25 cellular contexts compared by ENCODE assay signal in the genomic region with DNA sequence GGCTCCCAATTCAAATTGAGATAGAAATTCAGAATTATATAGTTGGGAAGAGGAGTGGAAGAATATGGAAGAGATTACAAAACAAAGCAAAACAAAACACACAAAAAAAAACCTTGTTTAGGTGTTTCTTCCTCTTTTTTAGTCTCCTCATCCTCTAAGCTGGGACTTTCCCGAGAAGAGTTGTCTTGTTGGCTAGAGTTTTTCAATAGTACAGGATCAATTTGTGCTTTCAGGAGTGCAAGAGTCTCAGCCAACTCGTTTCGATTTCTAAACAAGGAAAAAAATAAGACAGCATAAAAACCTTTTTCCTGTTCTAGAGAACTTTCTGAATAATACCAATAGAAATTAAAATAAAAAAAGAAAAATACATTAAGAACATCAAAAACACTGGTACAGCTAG.
DNase-seq lines count a peak whose midpoint lies in the region; ATAC-seq, FAIRE-seq and TF ChIP-seq lines count a peak whose summit lies in the region.
"Had no signal": no experiment of that assay in that cellular context is flagged by ENCODE, and none has a peak within 500 bp of the region (broad histone marks: within the 10 kb centered on the region; RNA-seq: fewer than 3 reads in every experiment).

No MANE protein-coding gene starts in this region.

- CTCF ChIA-PET in activated CD8-positive, alpha-beta T cell treated with anti-CD3 and anti-CD28 coated beads, Interleukin-2, amount 10 ng/mL, durations not matched to agents 7 days and 5 days (lab: Charles Lee): interaction anchor here (1.1 kb wide), 1 partner anchor 64 kb away, joined by 3 read pairs; no protein-coding TSS in a partner anchor

- no peaks in the 10 kb centered on the region for H3K27me3 Mint-ChIP-seq in memory B cell
- no peaks in the 10 kb centered on the region for H3K27me3 Mint-ChIP-seq in activated CD8-positive, alpha-beta T cell treated with anti-CD3 and anti-CD28 coated beads, Interleukin-2, amount 10 ng/mL, durations not matched to agents 7 days and 5 days (ENCODE audit: low read depth)
- H3K27me3 Mint-ChIP-seq: activated naive CD8-positive, alpha-beta T cell treated with anti-CD3 and anti-CD28 coated beads, Interleukin-2, amount 50 U/mL, for 24 hours; brain; CD4-positive, alpha-beta T cell; effector memory CD8-positive, alpha-beta T cell had no signal

- no peaks in the 10 kb centered on the region for H3K27me3 ChIP-seq in pancreas
- H3K27me3 ChIP-seq: gastroesophageal sphincter, MG63, thyroid gland had no signal

- no peak for DNase-seq in memory B cell (ENCODE audit: low spot score in 2 of 2)
- DNase-seq in AG08395 (ENCODE audit: low spot score): no peak
- DNase-seq in activated CD8-positive, alpha-beta T cell treated with anti-CD3 and anti-CD28 coated beads, Interleukin-2, amount 10 ng/mL, durations not matched to agents 7 days and 5 days: no peak
- no peak for DNase-seq in pancreas
- no peak for DNase-seq in stimulated activated naive CD4-positive, alpha-beta T cell treated with Interleukin-2 at 50 U/mL for 16 hours (lab: John Stamatoyannopoulos, UW)
- DNase-seq: activated CD4-positive, alpha-beta T cell treated with anti-CD3 and anti-CD28 coated beads, Interleukin-2, amount 50 U/mL, for 4 hours; activated CD8-positive, alpha-beta memory T cell treated with anti-CD3 and anti-CD28 coated beads, Interleukin-2, amount 50 U/mL, for 48 hours; activated effector memory CD4-positive, alpha-beta T cell treated with anti-CD3 and anti-CD28 coated beads, Interleukin-2, amount 50 U/mL, for 16 hours; activated naive CD8-positive, alpha-beta T cell treated with anti-CD3 and anti-CD28 coated beads, Interleukin-2, amount 50 U/mL, for 24 hours; CD4-positive, alpha-beta T cell; DMS 273 treated with DMSO at 0.1 percent for 48 hours; effector memory CD8-positive, alpha-beta T cell; mammary epithelial cell; MG63; NCI-H1436 treated with DMSO at 0.1 percent for 48 hours; NCI-H526; stimulated activated CD4-positive, alpha-beta T cell treated with anti-CD3 and anti-CD28 coated beads, Interleukin-2, amount 100 ng/mL, for 48 hours; stimulated activated naive CD8-positive, alpha-beta T cell treated with anti-CD3 and anti-CD28 coated beads, Interleukin-15, Interleukin-2, amounts not matched to agents 100 U/mL and 50 U/mL, for 24 hours; thyroid gland had no signal

- no peak overlapping the region for H3K27ac ChIP-seq in pancreas
- H3K27ac ChIP-seq: gastroesophageal sphincter, thyroid gland had no signal

- peaks cover 0 to 14% (median 0%) of the 10 kb centered on the region in 3 donors for H3K36me3 ChIP-seq in pancreas

- H3K4me3 ChIP-seq in pancreas: no peak overlapping the region
- H3K4me3 ChIP-seq: gastroesophageal sphincter, MG63, thyroid gland had no signal

- no peaks in the 10 kb centered on the region for H3K9me3 ChIP-seq in pancreas
- H3K9me3 ChIP-seq: thyroid gland had no signal

- POLR2A ChIA-PET in activated CD8-positive, alpha-beta T cell treated with anti-CD3 and anti-CD28 coated beads, Interleukin-2, amount 10 ng/mL, durations not matched to agents 7 days and 5 days (lab: Charles Lee): no interaction called here

- H3K9me3 Mint-ChIP-seq in memory B cell: no peaks in the 10 kb centered on the region
- H3K9me3 Mint-ChIP-seq in activated CD8-positive, alpha-beta T cell treated with anti-CD3 and anti-CD28 coated beads, Interleukin-2, amount 10 ng/mL, durations not matched to agents 7 days and 5 days (ENCODE audit: insufficient read depth): peaks cover 4% of the 10 kb centered on the region
- H3K9me3 Mint-ChIP-seq: CD4-positive, alpha-beta T cell had no signal

- TF ChIP-seq CTCF in pancreas (IDR thresholded peaks at IDR 0.05): no peak

- no peak overlapping the region for H3K4me3 Mint-ChIP-seq in memory B cell
- no peak overlapping the region for H3K4me3 Mint-ChIP-seq in activated CD8-positive, alpha-beta T cell treated with anti-CD3 and anti-CD28 coated beads, Interleukin-2, amount 10 ng/mL, durations not matched to agents 7 days and 5 days
- H3K4me3 Mint-ChIP-seq: activated naive CD8-positive, alpha-beta T cell treated with anti-CD3 and anti-CD28 coated beads, Interleukin-2, amount 50 U/mL, for 24 hours; CD4-positive, alpha-beta T cell; effector memory CD8-positive, alpha-beta T cell had no signal

- ATAC-seq in GM18519 (IDR thresholded peaks at IDR 0.05; ENCODE audit: low FRiP score, unreplicated experiment) (peak; percentile 43), GM21723 (IDR thresholded peaks at IDR 0.05; ENCODE audit: unreplicated experiment) (peak; percentile 63), HG03108 (IDR thresholded peaks at IDR 0.05; ENCODE audit: unreplicated experiment) (peak; percentile 57), memory B cell (ENCODE audit: low read depth) (peak; percentile 82), pancreas (no peak)
- ATAC-seq in activated CD8-positive, alpha-beta T cell treated with anti-CD3 and anti-CD28 coated beads, Interleukin-2, amount 10 ng/mL, durations not matched to agents 7 days and 5 days: no peak
- ATAC-seq: activated naive CD8-positive, alpha-beta T cell treated with anti-CD3 and anti-CD28 coated beads, Interleukin-2, amount 50 U/mL, for 24 hours; effector memory CD8-positive, alpha-beta T cell; gastroesophageal sphincter; SK-N-SH treated with all-trans-retinoic acid at 6 μM for 48 hours; stimulated activated naive CD8-positive, alpha-beta T cell treated with anti-CD3 and anti-CD28 coated beads, Interleukin-15, Interleukin-2, amounts not matched to agents 100 U/mL and 50 U/mL, for 24 hours had no signal

- FAIRE-seq in pancreas (lab: Jason Lieb, UNC): no peak

- H3K27ac Mint-ChIP-seq in memory B cell: peak overlapping the region; percentile 36
- H3K27ac Mint-ChIP-seq in activated CD8-positive, alpha-beta T cell treated with anti-CD3 and anti-CD28 coated beads, Interleukin-2, amount 10 ng/mL, durations not matched to agents 7 days and 5 days: no peak overlapping the region
- H3K27ac Mint-ChIP-seq: activated naive CD8-positive, alpha-beta T cell treated with anti-CD3 and anti-CD28 coated beads, Interleukin-2, amount 50 U/mL, for 24 hours; CD4-positive, alpha-beta T cell had no signal

- 70% methylated on average over 3 of the region's 3 CpGs for WGBS in pancreas, 2 donors

- peaks cover 24% of the 10 kb centered on the region for H3K36me3 Mint-ChIP-seq in memory B cell
- peaks cover 28% of the 10 kb centered on the region for H3K36me3 Mint-ChIP-seq in activated CD8-positive, alpha-beta T cell treated with anti-CD3 and anti-CD28 coated beads, Interleukin-2, amount 10 ng/mL, durations not matched to agents 7 days and 5 days (ENCODE audit: low read depth)

- intact Hi-C loops in pancreas (cut with DNase I): no loop called here

- H3K4me1 ChIP-seq in pancreas: no peaks in the 10 kb centered on the region
- H3K4me1 ChIP-seq: thyroid gland had no signal

- H3K4me1 Mint-ChIP-seq in memory B cell: peaks cover 21% of the 10 kb centered on the region
- H3K4me1 Mint-ChIP-seq in activated CD8-positive, alpha-beta T cell treated with anti-CD3 and anti-CD28 coated beads, Interleukin-2, amount 10 ng/mL, durations not matched to agents 7 days and 5 days (ENCODE audit: low read depth): no peaks in the 10 kb centered on the region

Comparison
In these comparisons a context has a peak if more than half of its experiments do, and no peak if none do; other contexts are left out.
1. ATAC-seq: peak in GM18519 (single experiment), GM21723 (single experiment), HG03108 (single experiment) and memory B cell (single experiment); none in activated CD8-positive, alpha-beta T cell treated with anti-CD3 and anti-CD28 coated beads, Interleukin-2, amount 10 ng/mL, durations not matched to agents 7 days and 5 days (single experiment) and pancreas (0 of 4).